ENCODE assay signal across 1 cellular context in genomic region chrX:19708683-19709082, GRCh38.
TF ChIP-seq lines count a peak whose summit lies in the region.

No MANE protein-coding gene starts in this region.

TF ChIP-seq in GM12878, 131 proteins besides CTCF, POLR2A, EP300 and RAD21:
- TF ChIP-seq PAX5 (IDR thresholded peaks at IDR 0.05; ENCODE audit: borderline replicate concordance, low read depth, low read length), result no peak
- 0 out of 2 replicates have a peak, but pooled peaks have one; percentile 5 for TF ChIP-seq POLR2AphosphoS5 (IDR thresholded peaks at IDR 0.05; ENCODE audit: low read length)
- no peak for TF ChIP-seq SMAD5 (IDR thresholded peaks at IDR 0.05; ENCODE audit: low read depth)
- no peak for TF ChIP-seq USF1 (IDR thresholded peaks at IDR 0.05; ENCODE audit: borderline replicate concordance, extremely low read length, insufficient read depth, low read depth, low read length)
- no peak for TF ChIP-seq HDAC2 (IDR thresholded peaks at IDR 0.05)
- TF ChIP-seq NFIC (IDR thresholded peaks at IDR 0.05; ENCODE audit: low read depth, low read length), result no peak
- TF ChIP-seq NKRF (conservative IDR thresholded peaks at IDR 0.05), result no peak
- no peak for TF ChIP-seq CBX5 (IDR thresholded peaks at IDR 0.05; ENCODE audit: low read depth)
- no peak for TF ChIP-seq NBN (IDR thresholded peaks at IDR 0.05)
- no peak for TF ChIP-seq FOS (IDR thresholded peaks at IDR 0.05; ENCODE audit: borderline replicate concordance, extremely low read depth, insufficient read length)
- TF ChIP-seq RUNX3 (IDR thresholded peaks at IDR 0.05; ENCODE audit: low read length), result peak; percentile 35
